13 cellular contexts compared by ENCODE assay signal in the genomic region with DNA sequence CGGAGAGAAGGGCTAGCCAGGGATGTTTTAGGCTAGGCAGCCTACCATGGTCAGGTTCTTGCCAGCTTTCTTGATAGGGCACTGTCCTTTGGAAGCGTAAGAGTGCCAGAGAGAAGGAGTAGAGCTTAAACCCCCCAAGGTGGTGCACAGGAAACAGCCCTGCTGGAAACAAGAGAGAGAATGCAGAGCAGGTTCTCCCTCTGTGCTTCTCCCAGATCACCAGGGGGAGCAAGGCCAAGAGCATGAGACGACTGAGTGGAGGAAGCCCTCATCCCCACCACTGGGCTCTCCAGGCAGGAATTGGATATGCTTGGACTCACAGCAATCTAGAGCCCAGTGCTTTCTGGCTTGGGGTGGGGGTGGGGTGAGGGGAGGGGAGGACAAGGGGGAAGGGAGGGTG. TPM values are rescaled to one million over a fixed set of nuclear protein-coding genes. Genes with fewer than 3 reads are reported as not detected.
DNase-seq lines count a peak whose midpoint lies in the region; ATAC-seq and TF ChIP-seq lines count a peak whose summit lies in the region.
"Had no signal": no experiment of that assay in that cellular context is flagged by ENCODE, and none has a peak within 500 bp of the region (broad histone marks: within the 10 kb centered on the region; RNA-seq: fewer than 3 reads in every experiment).

No MANE protein-coding gene starts in this region.

- H3K4me1 Mint-ChIP-seq in CD8-positive, alpha-beta memory T cell, result peaks cover 61 to 89% (median 73%) of the 10 kb centered on the region in 3 donors
- H3K4me1 Mint-ChIP-seq in endothelial cell (ENCODE audit: unreplicated experiment), result peaks cover 65% of the 10 kb centered on the region

- POLR2A ChIA-PET in CD8-positive, alpha-beta memory T cell (lab: Charles Lee), result interaction anchor here (0.7 to 1.2 kb wide), 3 partner anchors 9 to 50 kb away, joined by 5 read pairs; a partner anchor contains a TSS
- POLR2A ChIA-PET in PC-9 (lab: Charles Lee; ENCODE audit: unreplicated experiment), result no interaction called here

- TF ChIP-seq POLR2A in sigmoid colon (IDR thresholded peaks at IDR 0.05), result no peak

- peak overlapping the region; percentile 3 for H3K27ac ChIP-seq in CD8-positive, alpha-beta memory T cell (ENCODE audit: low read depth, low read length)
- H3K27ac ChIP-seq in PC-9 (peak overlapping the region; percentile 35; the same call in 1 of the 2 replicates), sigmoid colon (peak overlapping the region; percentile 83 to 98 (median 88))

- TF ChIP-seq CTCF in PC-9 (conservative IDR thresholded peaks at IDR 0.05), result no peak
- no peak for TF ChIP-seq CTCF in endothelial cell (IDR thresholded peaks at IDR 0.05; ENCODE audit: unreplicated experiment)
- no peak for TF ChIP-seq CTCF in sigmoid colon (IDR thresholded peaks at IDR 0.05)

- H2AFZ ChIP-seq in PC-9, result no peak overlapping the region

- H3K27me3 Mint-ChIP-seq in CD8-positive, alpha-beta memory T cell, result no peaks in the 10 kb centered on the region
- H3K27me3 Mint-ChIP-seq in endothelial cell (ENCODE audit: unreplicated experiment), result peaks cover 9% of the 10 kb centered on the region

- 86 to 89% methylated on average over 3 of the region's 3 CpGs for WGBS in sigmoid colon, 2 donors

- DNase-seq in CD8-positive, alpha-beta memory T cell, result no peak
- DNase-seq in PC-9 (no peak), endothelial cell (ENCODE audit: low spot score) (no peak), sigmoid colon (no peak), DMS79 (lab: John Stamatoyannopoulos, UW) (no peak), SW 1271 (lab: John Stamatoyannopoulos, UW) (no peak)
- DNase-seq: activated CD4-positive, alpha-beta T cell treated with anti-CD3 and anti-CD28 coated beads for 48 hours; aorta; NCI-H1092; NCI-H748 treated with DMSO at 0.1 percent for 48 hours had no signal

- H3K4me2 ChIP-seq in PC-9, result peak overlapping the region; percentile 34

- no peak overlapping the region for H3K4me3 ChIP-seq in CD8-positive, alpha-beta memory T cell (ENCODE audit: low read length)
- H3K4me3 ChIP-seq in PC-9 (no peak overlapping the region), sigmoid colon (no peak overlapping the region)
- H3K4me3 ChIP-seq: pancreas had no signal

- no peaks in the 10 kb centered on the region for H3K9me3 Mint-ChIP-seq in CD8-positive, alpha-beta memory T cell
- no peaks in the 10 kb centered on the region for H3K9me3 Mint-ChIP-seq in endothelial cell (ENCODE audit: unreplicated experiment)

- CTCF ChIA-PET in CD8-positive, alpha-beta memory T cell (lab: Charles Lee), result interaction anchor here (0.9 to 1.7 kb wide), 2 partner anchors 16 to 49 kb away, joined by 3 to 8 read pairs; a partner anchor contains a TSS
- CTCF ChIA-PET in PC-9 (lab: Charles Lee), result interaction anchor here (0.6 kb wide), 1 partner anchor 25 kb away, joined by 3 read pairs; no protein-coding TSS in a partner anchor

- TF ChIP-seq EP300 in sigmoid colon (IDR thresholded peaks at IDR 0.05), result no peak

- no peak for ATAC-seq in GM18502 (IDR thresholded peaks at IDR 0.05; ENCODE audit: poor library complexity, unreplicated experiment)
- no peak for ATAC-seq in HG03097 (IDR thresholded peaks at IDR 0.05; ENCODE audit: low FRiP score, unreplicated experiment)

- peak overlapping the region; percentile 90 to 99 (median 96) for H3K27ac Mint-ChIP-seq in CD8-positive, alpha-beta memory T cell
- H3K27ac Mint-ChIP-seq in endothelial cell (ENCODE audit: unreplicated experiment), result peak overlapping the region; percentile 68

- BruUV-seq in PC-9 (replicated peaks; lab: Mats Ljungman, UMichigan), result no TSS peak

- no peaks in the 10 kb centered on the region for H3K27me3 ChIP-seq in CD8-positive, alpha-beta memory T cell (ENCODE audit: insufficient read depth, low read length, poor library complexity, severe bottlenecking)
- no peaks in the 10 kb centered on the region for H3K27me3 ChIP-seq in PC-9 (ENCODE audit: insufficient read depth, low read depth)
- H3K27me3 ChIP-seq in sigmoid colon, result no peaks in the 10 kb centered on the region
- H3K27me3 ChIP-seq: pancreas had no signal

- H3K36me3 Mint-ChIP-seq in CD8-positive, alpha-beta memory T cell, result peaks cover 5 to 22% (median 7%) of the 10 kb centered on the region in 3 donors
- H3K36me3 Mint-ChIP-seq in endothelial cell (ENCODE audit: low read depth, unreplicated experiment), result peaks cover 16% of the 10 kb centered on the region

- H3K36me3 ChIP-seq in CD8-positive, alpha-beta memory T cell (ENCODE audit: insufficient read depth, low read length), result peaks cover 4% of the 10 kb centered on the region
- H3K36me3 ChIP-seq in PC-9 (ENCODE audit: low read depth), result peaks cover 8% of the 10 kb centered on the region; the same call in 1 of the 2 replicates
- peaks cover 0 to 3% (median 0%) of the 10 kb centered on the region in 4 donors for H3K36me3 ChIP-seq in sigmoid colon
- H3K36me3 ChIP-seq: pancreas had no signal

- no peaks in the 10 kb centered on the region for H3K9me3 ChIP-seq in CD8-positive, alpha-beta memory T cell (ENCODE audit: low read length)
- no peaks in the 10 kb centered on the region for H3K9me3 ChIP-seq in PC-9 (ENCODE audit: insufficient read depth, low read depth)
- no peaks in the 10 kb centered on the region for H3K9me3 ChIP-seq in sigmoid colon
- H3K9me3 ChIP-seq: pancreas had no signal

- H3K4me3 Mint-ChIP-seq in CD8-positive, alpha-beta memory T cell, result peak overlapping the region in 4 of 7 donors; percentile 17 to 43 (median 36)
- no peak overlapping the region for H3K4me3 Mint-ChIP-seq in endothelial cell (ENCODE audit: unreplicated experiment)

- H3K79me2 ChIP-seq in PC-9 (ENCODE audit: low read depth), result peaks cover 38% of the 10 kb centered on the region; the same call in 1 of the 2 replicates

- H3K4me1 ChIP-seq in CD8-positive, alpha-beta memory T cell (ENCODE audit: insufficient read depth, low read length), result peaks cover 78% of the 10 kb centered on the region
- H3K4me1 ChIP-seq in PC-9 (replicated peaks; ENCODE audit: insufficient read depth) (peaks cover 53% of the 10 kb centered on the region), sigmoid colon (peaks cover 0 to 96% (median 90%) of the 10 kb centered on the region in 4 donors)

- no peaks in the 10 kb centered on the region for H4K20me1 ChIP-seq in PC-9 (ENCODE audit: insufficient read depth)

- intact Hi-C loops in PC-9 (cut with micrococcal nuclease; ENCODE audit: unreplicated experiment), result no loop called here
- intact Hi-C loops in sigmoid colon (cut with DNase I), result no loop called here

- peaks cover 29% of the 10 kb centered on the region; the same call in 1 of the 2 replicates for H3F3A ChIP-seq in PC-9 (ENCODE audit: insufficient read depth, low read depth)

- H3K9me2 ChIP-seq in PC-9 (ENCODE audit: insufficient read depth), result no peaks in the 10 kb centered on the region

RNA-seq across cellular contexts. Expression of a gene that starts 49.8 kb away (rescaled TPM):
- total RNA-seq in CD8-positive, alpha-beta memory T cell, result 10 to 100 TPM; 26.8 to 28.9 TPM
- polyA plus RNA-seq in CD8-positive, alpha-beta memory T cell, result 37.7 TPM
- total RNA-seq in PC-9 (2021) (31.2 and 39.7 TPM in 2 replicates), endothelial cell (ENCODE audit: unreplicated experiment) (137 TPM), sigmoid colon (100 to 1,000 TPM; 229 to 595 (median 347) TPM)
- 10 to 100 TPM in 1 of 3 donors, 1 to 10 TPM in 2; 1.6 to 34.5 (median 4.2) TPM for polyA plus RNA-seq in sigmoid colon

Comparison
In these comparisons a context has a peak if more than half of its experiments do, and no peak if none do; other contexts are left out.
1. H3K27ac ChIP-seq: peak in every context shown above with its lines; median percentile 88 in sigmoid colon; 35 in PC-9; 3 in CD8-positive, alpha-beta memory T cell.